16 cellular contexts compared by ENCODE assay signal in the genomic region with DNA sequence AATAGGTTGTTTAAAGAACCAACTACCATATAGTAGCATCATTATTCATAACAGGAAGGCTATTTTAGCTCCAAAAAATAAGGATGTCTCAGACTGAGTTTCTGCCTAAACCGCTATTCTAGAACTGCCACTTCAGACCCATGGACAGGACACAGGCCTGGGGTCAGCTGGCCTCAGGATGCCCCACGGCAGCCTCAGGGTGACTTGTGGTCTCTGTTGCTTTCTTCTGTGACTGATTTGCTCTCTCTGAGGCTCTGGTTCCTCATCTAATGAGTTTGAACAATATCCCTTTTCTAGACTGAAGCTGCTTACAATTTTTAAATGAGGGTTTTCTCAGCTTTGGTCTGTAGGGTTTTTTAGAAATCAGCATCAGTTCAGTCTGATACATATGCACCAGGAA. TPM values are rescaled to one million over a fixed set of nuclear protein-coding genes. Genes with fewer than 3 reads are reported as not detected.
DNase-seq lines count a peak whose midpoint lies in the region; ATAC-seq, FAIRE-seq and TF ChIP-seq lines count a peak whose summit lies in the region.
"Had no signal": no experiment of that assay in that cellular context is flagged by ENCODE, and none has a peak within 500 bp of the region (broad histone marks: within the 10 kb centered on the region; RNA-seq: fewer than 3 reads in every experiment).

No MANE protein-coding gene starts in this region.

- H3K4me1 Mint-ChIP-seq in IgD-negative memory B cell (peaks cover 46 to 53% (median 51%) of the 10 kb centered on the region in 3 donors), memory B cell (peaks cover 42% of the 10 kb centered on the region)

- H3K4me3 Mint-ChIP-seq in IgD-negative memory B cell (peak overlapping the region in 1 of 4 donors; percentile 30), memory B cell (no peak overlapping the region)
- H3K4me3 Mint-ChIP-seq: CD4-positive, alpha-beta T cell had no signal

- no peaks in the 10 kb centered on the region for H4K20me1 ChIP-seq in BLaER1 treated with 17β-estradiol and CSF1 and Interleukin-3, amounts not matched to agents 10 nM and 100 nM

- H3K27me3 Mint-ChIP-seq in IgD-negative memory B cell (peaks cover 2% of the 10 kb centered on the region), memory B cell (no peaks in the 10 kb centered on the region)
- H3K27me3 Mint-ChIP-seq: CD4-positive, alpha-beta T cell had no signal

- TF ChIP-seq CTCF in upper lobe of left lung (IDR thresholded peaks at IDR 0.05): no peak

- no peaks in the 10 kb centered on the region for H3K27me3 ChIP-seq in BLaER1 treated with 17β-estradiol and CSF1 and Interleukin-3, amounts not matched to agents 10 nM and 100 nM
- no peaks in the 10 kb centered on the region for H3K27me3 ChIP-seq in upper lobe of left lung

- 69 to 88% methylated on average over 2 of the region's 2 CpGs for WGBS in upper lobe of left lung, 2 donors

- DNase-seq in memory B cell (ENCODE audit: low spot score in 2 of 2) (no peak), HTR-8/SVneo (ENCODE audit: insufficient read length, low spot score) (no peak), frontal cortex (ENCODE audit: low spot score in 2 of 2) (no peak), upper lobe of left lung (no peak)
- DNase-seq in effector CD4-positive, alpha-beta T cell: no peak
- DNase-seq: Calu3; CD4-positive, alpha-beta T cell; DMS 273 treated with DMSO at 0.1 percent for 48 hours; HCEC 1CT had no signal

- H3K9ac ChIP-seq in BLaER1 treated with 17β-estradiol and CSF1 and Interleukin-3, amounts not matched to agents 10 nM and 100 nM: peak overlapping the region in 10 of 11 experiments; percentile 13 to 64 (median 45); a peak in 12 of 22 replicates

- no peak for FAIRE-seq in HTR-8/SVneo (lab: Jason Lieb, UNC)
- no peak for FAIRE-seq in frontal cortex (lab: Jason Lieb, UNC)
- FAIRE-seq: A204.1, GM12892, K562 had no signal

- H3K9me3 Mint-ChIP-seq in IgD-negative memory B cell (peaks cover 0 to 12% (median 0%) of the 10 kb centered on the region in 3 donors), memory B cell (no peaks in the 10 kb centered on the region)

- H3K36me3 Mint-ChIP-seq in IgD-negative memory B cell: no peaks in the 10 kb centered on the region
- H3K36me3 Mint-ChIP-seq in memory B cell: no peaks in the 10 kb centered on the region

- H3K27ac Mint-ChIP-seq in IgD-negative memory B cell: peak overlapping the region in 2 of 3 donors; percentile 84 to 97
- peak overlapping the region; percentile 68 for H3K27ac Mint-ChIP-seq in memory B cell
- H3K27ac Mint-ChIP-seq: CD4-positive, alpha-beta T cell had no signal

- ATAC-seq in memory B cell (ENCODE audit: low read depth) (no peak), upper lobe of left lung (ENCODE audit: low FRiP score in 2 of 2) (no peak)
- ATAC-seq: K562 had no signal

- H3K27ac ChIP-seq in BLaER1 treated with 17β-estradiol and CSF1 and Interleukin-3, amounts not matched to agents 10 nM and 100 nM: peak overlapping the region; percentile 56 to 98 (median 85)
- H3K27ac ChIP-seq in upper lobe of left lung: no peak overlapping the region

- peak overlapping the region; percentile 71 to 98 (median 85) for H3K4me2 ChIP-seq in BLaER1 treated with 17β-estradiol and CSF1 and Interleukin-3, amounts not matched to agents 10 nM and 100 nM

- TF ChIP-seq POLR2A in upper lobe of left lung (IDR thresholded peaks at IDR 0.05): no peak

- H3K4me1 ChIP-seq in BLaER1 treated with 17β-estradiol and CSF1 and Interleukin-3, amounts not matched to agents 10 nM and 100 nM: peaks cover 66 to 75% (median 72%) of the 10 kb centered on the region in 10 experiments
- peaks cover 6 to 12% (median 11%) of the 10 kb centered on the region in 4 donors for H3K4me1 ChIP-seq in upper lobe of left lung

- H3K36me3 ChIP-seq in BLaER1 treated with 17β-estradiol and CSF1 and Interleukin-3, amounts not matched to agents 10 nM and 100 nM: peaks cover 0 to 16% (median 0%) of the 10 kb centered on the region in 11 experiments; a peak in 4 of 22 replicates
- no peaks in the 10 kb centered on the region for H3K36me3 ChIP-seq in upper lobe of left lung

- no peak for TF ChIP-seq EP300 in upper lobe of left lung (IDR thresholded peaks at IDR 0.05)

- peaks cover 7 to 45% (median 31%) of the 10 kb centered on the region in 11 experiments; a peak in 21 of 22 replicates for H3K9me3 ChIP-seq in BLaER1 treated with 17β-estradiol and CSF1 and Interleukin-3, amounts not matched to agents 10 nM and 100 nM (replicated peaks in 1 of 11)
- H3K9me3 ChIP-seq in upper lobe of left lung: no peaks in the 10 kb centered on the region

- H3K4me3 ChIP-seq in BLaER1 treated with 17β-estradiol and CSF1 and Interleukin-3, amounts not matched to agents 10 nM and 100 nM: peak overlapping the region in 1 of 10 experiments; percentile 51; a peak in 2 of 20 replicates
- H3K4me3 ChIP-seq in upper lobe of left lung: no peak overlapping the region
- H3K4me3 ChIP-seq: K562 had no signal

RNA-seq across cellular contexts. Expression of a gene that starts 31.8 kb away (rescaled TPM):
- polyA plus RNA-seq in IgD-negative memory B cell: 718 TPM
- total RNA-seq in frontal cortex (3.7 TPM), upper lobe of left lung (100 to 1,000 TPM in 1 of 6 donors, 10 to 100 TPM in 5; 41.5 to 141 (median 72.8) TPM)
- total RNA-seq: G401 had no signal
- polyA plus RNA-seq: BJ had no signal

Comparison
In these comparisons a context has a peak if more than half of its experiments do, and no peak if none do; other contexts are left out.
1. H3K27ac ChIP-seq: peak in BLaER1 treated with 17β-estradiol and CSF1 and Interleukin-3, amounts not matched to agents 10 nM and 100 nM (11 of 11); none in upper lobe of left lung (0 of 4).